ENCODE assay signal across 15 cellular contexts in genomic region chr9:126439402-126439765, GRCh38.
A peak's percentile ranks its signal among the peaks of the same experiment; 100 is the strongest.
DNase-seq lines count a peak whose midpoint lies in the region; ATAC-seq and TF ChIP-seq lines count a peak whose summit lies in the region.
"Had no signal": no experiment of that assay in that cellular context is flagged by ENCODE, and none has a peak within 500 bp of the region (broad histone marks: within the 10 kb centered on the region; RNA-seq: fewer than 3 reads in every experiment).

No MANE protein-coding gene starts in this region.

- WGBS in smooth muscle cell (ENCODE audit: low lambda C conversion rate) = 27% methylated on average over 5 of the region's 5 CpGs
- 79% methylated on average over 5 of the region's 5 CpGs for WGBS in hepatocyte (ENCODE audit: low lambda C conversion rate, missing lambda C conversion rate)

- no peak overlapping the region for H3K4me3 ChIP-seq in epithelial cell of esophagus (ENCODE audit: low read length)
- H3K4me3 ChIP-seq in smooth muscle cell = no peak overlapping the region
- no peak overlapping the region for H3K4me3 ChIP-seq in hepatocyte
- H3K4me3 ChIP-seq: left ventricle myocardium inferior, ovary, SJCRH30, upper lobe of right lung had no signal

- peaks cover 5% of the 10 kb centered on the region for H3K4me1 Mint-ChIP-seq in activated T-helper 1 cell treated with anti-CD3 and anti-CD28 coated beads, Interleukin-12 subunit alpha, Interleukin-12 subunit beta, Interleukin-2, Interleukin-4 antibody, amounts not matched to agents 30 ng/mL and 10 ng/mL and 1 ng/mL, durations not matched to agents 14 hours and 24 hours and 36 hours (ENCODE audit: low read depth)

- H3K79me2 ChIP-seq in smooth muscle cell (ENCODE audit: low read depth) (no peaks in the 10 kb centered on the region), hepatocyte (no peaks in the 10 kb centered on the region)

- H3K27me3 ChIP-seq in smooth muscle cell (ENCODE audit: low read depth) (no peaks in the 10 kb centered on the region), hepatocyte (no peaks in the 10 kb centered on the region)
- H3K27me3 ChIP-seq: ovary, SJCRH30, upper lobe of right lung had no signal

- H3K36me3 ChIP-seq in smooth muscle cell (ENCODE audit: low read depth) = no peaks in the 10 kb centered on the region
- no peaks in the 10 kb centered on the region for H3K36me3 ChIP-seq in hepatocyte (replicated peaks; ENCODE audit: insufficient read depth, low read depth)
- H3K36me3 ChIP-seq: left ventricle myocardium inferior, ovary, upper lobe of right lung had no signal

- H3K9me2 ChIP-seq in hepatocyte (replicated peaks; ENCODE audit: insufficient read depth) = no peaks in the 10 kb centered on the region

- CTCF ChIA-PET in RWPE1 (lab: Yijun Ruan, JAX) = no interaction called here

- peak; percentile 89 to 91 for ATAC-seq in activated CD4-positive, CD25-positive, alpha-beta regulatory T cell treated with anti-CD3 and anti-CD28 coated beads, Interleukin-2, amount 50 U/mL, for 24 hours
- ATAC-seq: upper lobe of right lung had no signal

- H3K4me1 ChIP-seq in smooth muscle cell (ENCODE audit: low read depth) (peaks cover 54% of the 10 kb centered on the region), hepatocyte (ENCODE audit: insufficient read depth) (peaks cover 5% of the 10 kb centered on the region)
- H3K4me1 ChIP-seq: left ventricle myocardium inferior, SJCRH30, upper lobe of right lung had no signal

- TF ChIP-seq CTCF in RWPE1 (conservative IDR thresholded peaks at IDR 0.05; ENCODE audit: low read depth) = no peak
- TF ChIP-seq CTCF in epithelial cell of esophagus (IDR thresholded peaks at IDR 0.05; ENCODE audit: insufficient read depth, low read depth, low read length, missing control alignments) = no peak
- TF ChIP-seq CTCF in smooth muscle cell (IDR thresholded peaks at IDR 0.05; ENCODE audit: borderline replicate concordance, insufficient read depth, poor library complexity, severe bottlenecking) = no peak
- no peak for TF ChIP-seq CTCF in hepatocyte (IDR thresholded peaks at IDR 0.05; ENCODE audit: poor library complexity)

- H3K4me3 Mint-ChIP-seq in activated T-helper 1 cell treated with anti-CD3 and anti-CD28 coated beads, Interleukin-12 subunit alpha, Interleukin-12 subunit beta, Interleukin-2, Interleukin-4 antibody, amounts not matched to agents 30 ng/mL and 10 ng/mL and 1 ng/mL, durations not matched to agents 14 hours and 24 hours and 36 hours = no peak overlapping the region
- H3K4me3 Mint-ChIP-seq: activated CD4-positive, alpha-beta T cell treated with anti-CD3 and anti-CD28 coated beads, Interleukin-2, amount 10 ng/mL, durations not matched to agents 7 days and 5 days; activated naive CD8-positive, alpha-beta T cell treated with anti-CD3 and anti-CD28 coated beads, Interleukin-2, amount 10 ng/mL, durations not matched to agents 7 days and 5 days had no signal

- H2AFZ ChIP-seq in smooth muscle cell (ENCODE audit: low read depth) = no peak overlapping the region
- H2AFZ ChIP-seq in hepatocyte = no peak overlapping the region

- H3K4me2 ChIP-seq in smooth muscle cell = peak overlapping the region; percentile 74
- H3K4me2 ChIP-seq in hepatocyte = no peak overlapping the region

- no peak overlapping the region for H3K27ac Mint-ChIP-seq in activated T-helper 1 cell treated with anti-CD3 and anti-CD28 coated beads, Interleukin-12 subunit alpha, Interleukin-12 subunit beta, Interleukin-2, Interleukin-4 antibody, amounts not matched to agents 30 ng/mL and 10 ng/mL and 1 ng/mL, durations not matched to agents 14 hours and 24 hours and 36 hours
- H3K27ac Mint-ChIP-seq: activated CD4-positive, alpha-beta T cell treated with anti-CD3 and anti-CD28 coated beads, Interleukin-2, amount 10 ng/mL, durations not matched to agents 7 days and 5 days; activated naive CD8-positive, alpha-beta T cell treated with anti-CD3 and anti-CD28 coated beads, Interleukin-2, amount 10 ng/mL, durations not matched to agents 7 days and 5 days had no signal

- no peak overlapping the region for H3K9ac ChIP-seq in smooth muscle cell (ENCODE audit: low read depth)

- intact Hi-C loops in activated T-helper 1 cell treated with anti-CD3 and anti-CD28 coated beads, Interleukin-12 subunit alpha, Interleukin-12 subunit beta, Interleukin-2, Interleukin-4 antibody, amounts not matched to agents 30 ng/mL and 10 ng/mL and 1 ng/mL, durations not matched to agents 14 hours and 24 hours and 36 hours (cut with micrococcal nuclease) = loop anchor here (1.0 to 2.0 kb wide), 3 partner anchors 31 to 78 kb away; no protein-coding TSS in a partner anchor

- H3K9me3 Mint-ChIP-seq in activated T-helper 1 cell treated with anti-CD3 and anti-CD28 coated beads, Interleukin-12 subunit alpha, Interleukin-12 subunit beta, Interleukin-2, Interleukin-4 antibody, amounts not matched to agents 30 ng/mL and 10 ng/mL and 1 ng/mL, durations not matched to agents 14 hours and 24 hours and 36 hours = no peaks in the 10 kb centered on the region

- peaks cover 11% of the 10 kb centered on the region for H3K27me3 Mint-ChIP-seq in activated T-helper 1 cell treated with anti-CD3 and anti-CD28 coated beads, Interleukin-12 subunit alpha, Interleukin-12 subunit beta, Interleukin-2, Interleukin-4 antibody, amounts not matched to agents 30 ng/mL and 10 ng/mL and 1 ng/mL, durations not matched to agents 14 hours and 24 hours and 36 hours (ENCODE audit: insufficient read depth)
- H3K27me3 Mint-ChIP-seq: activated naive CD8-positive, alpha-beta T cell treated with anti-CD3 and anti-CD28 coated beads, Interleukin-2, amount 10 ng/mL, durations not matched to agents 7 days and 5 days had no signal

- H4K20me1 ChIP-seq in smooth muscle cell (ENCODE audit: low read depth) (no peaks in the 10 kb centered on the region), hepatocyte (ENCODE audit: insufficient read depth, poor library complexity, severe bottlenecking) (no peaks in the 10 kb centered on the region)

- POLR2A ChIA-PET in RWPE1 (lab: Yijun Ruan, JAX; ENCODE audit: low non-redundant PET) = no interaction called here

- no peak for DNase-seq in activated CD4-positive, CD25-positive, alpha-beta regulatory T cell treated with anti-CD3 and anti-CD28 coated beads, Interleukin-2, amount 50 U/mL, for 72 hours
- DNase-seq in RWPE1 (ENCODE audit: low spot score) (peak; percentile 58), epithelial cell of esophagus (ENCODE audit: low read depth) (peak; percentile 75), smooth muscle cell (lab: John Stamatoyannopoulos, UW; ENCODE audit: unreplicated experiment) (no peak), NCI-H187 (lab: John Stamatoyannopoulos, UW) (no peak), hepatocyte (ENCODE audit: low spot score) (no peak)
- DNase-seq in activated T-helper 1 cell treated with anti-CD3 and anti-CD28 coated beads, Interleukin-12 subunit alpha, Interleukin-12 subunit beta, Interleukin-2, Interleukin-4 antibody, amounts not matched to agents 30 ng/mL and 10 ng/mL and 1 ng/mL, durations not matched to agents 14 hours and 24 hours and 36 hours (ENCODE audit: low spot score) = no peak
- DNase-seq: 8988T; activated CD4-positive, alpha-beta T cell treated with anti-CD3 and anti-CD28 coated beads, Interleukin-2, amount 10 ng/mL, durations not matched to agents 7 days and 5 days; activated naive CD8-positive, alpha-beta T cell treated with anti-CD3 and anti-CD28 coated beads, Interleukin-2, amount 10 ng/mL, durations not matched to agents 7 days and 5 days; left ventricle myocardium inferior; ovary; SJCRH30; upper lobe of right lung had no signal

- no peaks in the 10 kb centered on the region for H3K36me3 Mint-ChIP-seq in activated T-helper 1 cell treated with anti-CD3 and anti-CD28 coated beads, Interleukin-12 subunit alpha, Interleukin-12 subunit beta, Interleukin-2, Interleukin-4 antibody, amounts not matched to agents 30 ng/mL and 10 ng/mL and 1 ng/mL, durations not matched to agents 14 hours and 24 hours and 36 hours (ENCODE audit: low read depth)

- H3F3A ChIP-seq in smooth muscle cell (ENCODE audit: low read depth) = no peaks in the 10 kb centered on the region

- no peak overlapping the region for H3K27ac ChIP-seq in RWPE1
- peak overlapping the region; percentile 66 for H3K27ac ChIP-seq in smooth muscle cell (ENCODE audit: low read depth)
- no peak overlapping the region for H3K27ac ChIP-seq in hepatocyte
- H3K27ac ChIP-seq: left ventricle myocardium inferior, ovary, SJCRH30, upper lobe of right lung had no signal

- H3K9me3 ChIP-seq in smooth muscle cell (replicated peaks; ENCODE audit: low read depth) = no peaks in the 10 kb centered on the region
- no peaks in the 10 kb centered on the region for H3K9me3 ChIP-seq in hepatocyte (ENCODE audit: low read depth)
- H3K9me3 ChIP-seq: left ventricle myocardium inferior, ovary, SJCRH30, upper lobe of right lung had no signal

Comparison
In these comparisons a context has a peak if more than half of its experiments do, and no peak if none do; other contexts are left out.
1. DNase-seq: peak in RWPE1 (single experiment) and epithelial cell of esophagus (single experiment); none in activated CD4-positive, CD25-positive, alpha-beta regulatory T cell treated with anti-CD3 and anti-CD28 coated beads, Interleukin-2, amount 50 U/mL, for 72 hours (single experiment), smooth muscle cell (single experiment), NCI-H187 (0 of 2), hepatocyte (single experiment) and activated T-helper 1 cell treated with anti-CD3 and anti-CD28 coated beads, Interleukin-12 subunit alpha, Interleukin-12 subunit beta, Interleukin-2, Interleukin-4 antibody, amounts not matched to agents 30 ng/mL and 10 ng/mL and 1 ng/mL, durations not matched to agents 14 hours and 24 hours and 36 hours (single experiment).